2 cellular contexts compared by ENCODE assay signal in genomic region chr15:69574506-69574905, GRCh38.
TF ChIP-seq lines count a peak whose summit lies in the region.

No MANE protein-coding gene starts in this region.

TF ChIP-seq in SK-N-SH, 30 proteins besides CTCF, POLR2A, EP300 and RAD21 (continued from another document):
- no peak for TF ChIP-seq MAX (IDR thresholded peaks at IDR 0.05; ENCODE audit: low read depth)

TF ChIP-seq in GM12878, 131 proteins besides CTCF, POLR2A, EP300 and RAD21 (continued from another document):
- TF ChIP-seq KLF5 (IDR thresholded peaks at IDR 0.05; ENCODE audit: partially characterized antibody), result no peak
- no peak for TF ChIP-seq RBBP5 (conservative IDR thresholded peaks at IDR 0.05)
- TF ChIP-seq BCLAF1 (IDR thresholded peaks at IDR 0.05), result no peak
- TF ChIP-seq IKZF2 (IDR thresholded peaks at IDR 0.05), result no peak
- no peak for TF ChIP-seq CBX5 (IDR thresholded peaks at IDR 0.05; ENCODE audit: low read depth)
- no peak for TF ChIP-seq EGR1 (IDR thresholded peaks at IDR 0.05; ENCODE audit: borderline replicate concordance in 1 of 2, low read depth in 2 of 2, low read length in 2 of 2)
- no peak for TF ChIP-seq ZNF622 (IDR thresholded peaks at IDR 0.05)
- TF ChIP-seq NR2F1 (conservative IDR thresholded peaks at IDR 0.05), result no peak
- TF ChIP-seq CEBPZ (IDR thresholded peaks at IDR 0.05; ENCODE audit: low read depth, low read length), result no peak
- no peak for TF ChIP-seq ETV6 (conservative IDR thresholded peaks at IDR 0.05 in 1 of 2, IDR thresholded peaks at IDR 0.05 in 1 of 2; ENCODE audit: borderline replicate concordance in 1 of 2, low read depth in 1 of 2)
